ENCODE assay signal across 20 cellular contexts in the genomic region with DNA sequence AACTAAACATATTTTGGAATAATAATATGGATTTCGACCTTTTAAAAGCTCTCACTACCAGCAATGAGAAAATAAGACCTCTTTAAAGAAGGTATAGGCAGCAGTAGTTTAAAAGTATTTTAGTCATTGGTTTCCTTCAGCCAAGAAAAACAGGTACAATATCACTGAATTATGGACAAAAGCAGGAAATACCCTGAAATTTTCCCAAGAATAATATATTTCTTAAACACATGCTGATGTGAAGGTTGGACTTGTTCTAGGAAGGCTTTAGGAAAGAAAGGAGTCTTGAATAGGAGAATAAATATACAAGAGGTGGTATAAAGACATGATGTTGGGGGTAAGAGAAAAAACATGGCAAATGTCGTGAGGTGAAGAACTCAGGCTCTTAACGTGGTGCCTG. TPM values are rescaled to one million over a fixed set of nuclear protein-coding genes. Genes with fewer than 3 reads are reported as not detected.
DNase-seq lines count a peak whose midpoint lies in the region; ATAC-seq and TF ChIP-seq lines count a peak whose summit lies in the region.
"Had no signal": no experiment of that assay in that cellular context is flagged by ENCODE, and none has a peak within 500 bp of the region (broad histone marks: within the 10 kb centered on the region; RNA-seq: fewer than 3 reads in every experiment).

No MANE protein-coding gene starts in this region.

- H3K9me3 ChIP-seq in KOPT-K1 (ENCODE audit: insufficient read depth, low read length, poor library complexity, severe bottlenecking) (no peaks in the 10 kb centered on the region), thoracic aorta (no peaks in the 10 kb centered on the region)
- H3K9me3 ChIP-seq: BE2C, Caco-2 had no signal

- H3K9me3 Mint-ChIP-seq in chondrocyte (ENCODE audit: low read depth) (no peaks in the 10 kb centered on the region), immature natural killer cell (no peaks in the 10 kb centered on the region)
- H3K9me3 Mint-ChIP-seq: CD8-positive, alpha-beta memory T cell had no signal

- no peaks in the 10 kb centered on the region for H3K36me3 ChIP-seq in KOPT-K1 (ENCODE audit: insufficient read depth, low read length)
- H3K36me3 ChIP-seq in thoracic aorta: no peaks in the 10 kb centered on the region
- H3K36me3 ChIP-seq: BE2C had no signal

- peak overlapping the region; percentile 29 for H3K27ac ChIP-seq in KOPT-K1 (ENCODE audit: low read depth, low read length, poor library complexity, severe bottlenecking)
- peak overlapping the region; percentile 14 to 46 for H3K27ac ChIP-seq in thoracic aorta
- H3K27ac ChIP-seq: HL-60 had no signal

- ATAC-seq in thoracic aorta (ENCODE audit: insufficient number of reproducible peaks, low FRiP score, low read depth) (no peak), HG03175 (IDR thresholded peaks at IDR 0.05; ENCODE audit: unreplicated experiment) (no peak), HG03196 (IDR thresholded peaks at IDR 0.05; ENCODE audit: unreplicated experiment) (no peak)

- H3K27ac Mint-ChIP-seq in chondrocyte (ENCODE audit: unreplicated experiment) (peak overlapping the region; percentile 33), immature natural killer cell (no peak overlapping the region)
- H3K27ac Mint-ChIP-seq: CD4-positive, CD25-positive, alpha-beta regulatory T cell had no signal

- H3K36me3 Mint-ChIP-seq in chondrocyte (ENCODE audit: low read depth): no peaks in the 10 kb centered on the region
- no peaks in the 10 kb centered on the region for H3K36me3 Mint-ChIP-seq in immature natural killer cell
- H3K36me3 Mint-ChIP-seq: CD4-positive, CD25-positive, alpha-beta regulatory T cell had no signal

- peaks cover 12 to 37% of the 10 kb centered on the region in 2 donors for H3K4me1 ChIP-seq in thoracic aorta (ENCODE audit: control insufficient read depth in 1 of 2, low read depth in 2 of 2)

- no peaks in the 10 kb centered on the region for H3K27me3 Mint-ChIP-seq in chondrocyte (ENCODE audit: low read depth)
- H3K27me3 Mint-ChIP-seq in immature natural killer cell (ENCODE audit: low read depth in 3 of 3): peaks cover 0 to 5% (median 0%) of the 10 kb centered on the region in 3 donors
- H3K27me3 Mint-ChIP-seq: CD8-positive, alpha-beta memory T cell had no signal

- H3K27me3 ChIP-seq in thoracic aorta (replicated peaks; ENCODE audit: insufficient read depth): no peaks in the 10 kb centered on the region
- H3K27me3 ChIP-seq: BE2C had no signal

- H3K4me3 ChIP-seq in fibroblast of the aortic adventitia (ENCODE audit: low read depth, low read length): no peak overlapping the region
- H3K4me3 ChIP-seq in thoracic aorta: no peak overlapping the region

- H3K4me3 Mint-ChIP-seq in chondrocyte (ENCODE audit: unreplicated experiment) (no peak overlapping the region), immature natural killer cell (no peak overlapping the region)
- H3K4me3 Mint-ChIP-seq: CD4-positive, CD25-positive, alpha-beta regulatory T cell; CD8-positive, alpha-beta memory T cell had no signal

- no peak for DNase-seq in chondrocyte (ENCODE audit: low spot score)
- DNase-seq in fibroblast of the aortic adventitia (ENCODE audit: low read depth): peak; percentile 70
- no peak for DNase-seq in thoracic aorta (ENCODE audit: low spot score)
- DNase-seq in immature natural killer cell: no peak
- DNase-seq in NCI-H2171 (lab: John Stamatoyannopoulos, UW): no peak
- DNase-seq: ACHN; BE2C; C1 segment of cervical spinal cord; Caco-2; CD4-positive, CD25-positive, alpha-beta regulatory T cell; CD8-positive, alpha-beta memory T cell; GF-D8; GOT3; H7; IMR-90; KBM-7 had no signal

- no peak for TF ChIP-seq CTCF in chondrocyte (IDR thresholded peaks at IDR 0.05)
- TF ChIP-seq CTCF in fibroblast of the aortic adventitia (IDR thresholded peaks at IDR 0.05; ENCODE audit: insufficient read depth, low read length): no peak
- no peak for TF ChIP-seq CTCF in thoracic aorta (IDR thresholded peaks at IDR 0.05)

- H3K4me1 Mint-ChIP-seq in chondrocyte (ENCODE audit: low read depth) (peaks cover 24% of the 10 kb centered on the region), immature natural killer cell (peaks cover 9 to 12% of the 10 kb centered on the region in 2 donors)

RNA-seq across cellular contexts. Expression of a gene that starts 12.1 kb away (rescaled TPM):
- 48.3 to 69.0 TPM (median 67.1 TPM) in 3 replicates for total RNA-seq in chondrocyte
- 104 and 185 TPM in 2 replicates for total RNA-seq in fibroblast of the aortic adventitia (ENCODE audit: low replicate concordance)
- total RNA-seq in thoracic aorta: 100 to 1,000 TPM in 1 of 2 donors, 10 to 100 TPM in 1; 91.1 to 178 TPM
- 10 to 100 TPM; 29.7 to 34.1 (median 30.6) TPM for polyA plus RNA-seq in immature natural killer cell
